In the genomic region with DNA sequence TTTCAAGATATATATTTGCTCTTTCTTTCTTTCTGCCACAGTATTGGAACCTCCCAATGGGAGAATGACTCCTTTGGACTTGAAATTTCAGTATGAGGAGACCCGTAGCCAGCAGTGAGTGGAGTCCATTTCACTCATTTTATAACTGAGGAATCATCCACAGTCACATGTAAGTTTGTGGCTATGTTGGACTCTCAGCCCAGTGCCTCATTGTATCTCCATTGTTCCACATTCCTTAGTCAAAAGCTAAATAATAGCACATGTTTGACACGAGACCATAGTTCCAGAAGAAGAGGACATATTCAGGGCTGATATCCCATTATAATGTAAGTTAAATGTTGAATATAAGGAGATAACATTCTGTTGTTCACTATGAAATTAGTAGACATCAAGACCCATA, we compare ENCODE assay signal across 23 cellular contexts. TPM values are rescaled to one million over a fixed set of nuclear protein-coding genes. Genes with fewer than 3 reads are reported as not detected.
A peak's percentile ranks its signal among the peaks of the same experiment; 100 is the strongest.
DNase-seq lines count a peak whose midpoint lies in the region; ATAC-seq and TF ChIP-seq lines count a peak whose summit lies in the region.
"Had no signal": no experiment of that assay in that cellular context is flagged by ENCODE, and none has a peak within 500 bp of the region (broad histone marks: within the 10 kb centered on the region; RNA-seq: fewer than 3 reads in every experiment).

No MANE protein-coding gene starts in this region.

- H3K4me1 ChIP-seq in heart left ventricle = peaks cover 0 to 19% (median 8%) of the 10 kb centered on the region in 12 donors
- H3K4me1 ChIP-seq in right cardiac atrium (ENCODE audit: control insufficient read depth, insufficient read depth, low read length) = no peaks in the 10 kb centered on the region
- H3K4me1 ChIP-seq in stomach smooth muscle (ENCODE audit: control insufficient read depth, insufficient read depth, low read length) = peaks cover 5% of the 10 kb centered on the region
- H3K4me1 ChIP-seq: prostate gland, tibial artery had no signal

- H3K9me3 Mint-ChIP-seq in activated T-helper 17 cell treated with anti-CD3 and anti-CD28 coated beads, Interleukin-2, amount 50 U/mL, for 72 hours = no peaks in the 10 kb centered on the region

- H3K27ac ChIP-seq in heart left ventricle (peak overlapping the region in 11 of 12 donors; percentile 55 to 81 (median 73)), right cardiac atrium (ENCODE audit: low read length) (peak overlapping the region; percentile 76), stomach smooth muscle (ENCODE audit: low read length) (peak overlapping the region; percentile 7)
- H3K27ac ChIP-seq: 22Rv1, prostate gland, tibial artery had no signal

- H3K27me3 ChIP-seq in heart left ventricle (no peaks in the 10 kb centered on the region), right cardiac atrium (ENCODE audit: control insufficient read depth, insufficient read depth) (no peaks in the 10 kb centered on the region), stomach smooth muscle (ENCODE audit: control insufficient read depth in 1 of 2, insufficient read depth in 2 of 2, low read length in 2 of 2) (no peaks in the 10 kb centered on the region)
- H3K27me3 ChIP-seq: body of pancreas, MG63, tibial artery had no signal

- H3K4me1 Mint-ChIP-seq in activated T-helper 17 cell treated with anti-CD3 and anti-CD28 coated beads, Interleukin-2, amount 50 U/mL, for 72 hours = no peaks in the 10 kb centered on the region

- 73 to 89% (median 80%) methylated on average over 2 of the region's 2 CpGs for WGBS in heart left ventricle, 4 donors
- WGBS in right cardiac atrium = 70% methylated on average over 2 of the region's 2 CpGs

- no peak for TF ChIP-seq POLR2A in heart left ventricle (IDR thresholded peaks at IDR 0.05)

- peak overlapping the region; percentile 36 for H3K27ac Mint-ChIP-seq in activated T-helper 17 cell treated with anti-CD3 and anti-CD28 coated beads, Interleukin-2, amount 50 U/mL, for 72 hours
- H3K27ac Mint-ChIP-seq: activated CD4-positive, alpha-beta memory T cell treated with anti-CD3 and anti-CD28 coated beads, Interleukin-2, amount 10 ng/mL, durations not matched to agents 7 days and 5 days; activated naive CD4-positive, alpha-beta T cell treated with anti-CD3 and anti-CD28 coated beads, Interleukin-2, amount 10 ng/mL, durations not matched to agents 7 days and 5 days; naive thymus-derived CD4-positive, alpha-beta T cell; T-helper 1 cell treated with Interleukin-12 subunit alpha and Interleukin-12 subunit beta and Interleukin-4 antibody, amounts not matched to agents 30 μg/mL and 1 μg/mL, for 36 hours had no signal

- no peak overlapping the region for H3K9ac ChIP-seq in stomach smooth muscle (ENCODE audit: low read length in 2 of 2)

- H3K9me3 ChIP-seq in heart left ventricle = no peaks in the 10 kb centered on the region
- H3K9me3 ChIP-seq in right cardiac atrium (ENCODE audit: control insufficient read depth, low read length) = no peaks in the 10 kb centered on the region
- no peaks in the 10 kb centered on the region for H3K9me3 ChIP-seq in stomach smooth muscle (ENCODE audit: control insufficient read depth in 2 of 2, low read length in 2 of 2)
- H3K9me3 ChIP-seq: body of pancreas, prostate gland, tibial artery had no signal

- H3K36me3 ChIP-seq in heart left ventricle (no peaks in the 10 kb centered on the region), stomach smooth muscle (ENCODE audit: control insufficient read depth in 2 of 2, insufficient read depth in 2 of 2, low read length in 2 of 2) (no peaks in the 10 kb centered on the region)
- H3K36me3 ChIP-seq: MG63, prostate gland, tibial artery had no signal

- no peaks in the 10 kb centered on the region for H3K27me3 Mint-ChIP-seq in activated T-helper 17 cell treated with anti-CD3 and anti-CD28 coated beads, Interleukin-2, amount 50 U/mL, for 72 hours
- H3K27me3 Mint-ChIP-seq: activated CD4-positive, alpha-beta memory T cell treated with anti-CD3 and anti-CD28 coated beads, Interleukin-2, amount 10 ng/mL, durations not matched to agents 7 days and 5 days had no signal

- DNase-seq in heart left ventricle (no peak), cardiac septum (ENCODE audit: low spot score) (no peak), right cardiac atrium (no peak), NCI-H1092 treated with DMSO at 0.1 percent for 48 hours (lab: John Stamatoyannopoulos, UW) (no peak), NCI-H524 treated with DMSO at 0.1 percent for 48 hours (lab: John Stamatoyannopoulos, UW) (no peak)
- DNase-seq: activated CD4-positive, alpha-beta memory T cell treated with anti-CD3 and anti-CD28 coated beads, Interleukin-2, amount 10 ng/mL, durations not matched to agents 7 days and 5 days; activated naive CD4-positive, alpha-beta T cell treated with anti-CD3 and anti-CD28 coated beads, Interleukin-2, amount 10 ng/mL, durations not matched to agents 7 days and 5 days; activated T-cell treated with anti-CD3 and anti-CD28 coated beads, Interleukin-2, amount 50 U/mL, for 1 hour; body of pancreas; C1 segment of cervical spinal cord; DMS153; mammary epithelial cell; MG63; naive thymus-derived CD4-positive, alpha-beta T cell; NCI-H226; SIG-M5; tibial artery had no signal

- no peak overlapping the region for H3K4me3 Mint-ChIP-seq in activated T-helper 17 cell treated with anti-CD3 and anti-CD28 coated beads, Interleukin-2, amount 50 U/mL, for 72 hours
- H3K4me3 Mint-ChIP-seq: activated CD4-positive, alpha-beta memory T cell treated with anti-CD3 and anti-CD28 coated beads, Interleukin-2, amount 10 ng/mL, durations not matched to agents 7 days and 5 days; activated naive CD4-positive, alpha-beta T cell treated with anti-CD3 and anti-CD28 coated beads, Interleukin-2, amount 10 ng/mL, durations not matched to agents 7 days and 5 days; naive thymus-derived CD4-positive, alpha-beta T cell; T-helper 1 cell treated with Interleukin-12 subunit alpha and Interleukin-12 subunit beta and Interleukin-4 antibody, amounts not matched to agents 30 μg/mL and 1 μg/mL, for 36 hours had no signal

- no peak for ATAC-seq in heart left ventricle
- peak; percentile 23 for ATAC-seq in activated T-helper 17 cell treated with anti-CD3 and anti-CD28 coated beads, Interleukin-2, amount 50 U/mL, for 72 hours (replicated peaks)
- ATAC-seq in right cardiac atrium = no peak
- ATAC-seq in HG03025 (IDR thresholded peaks at IDR 0.05; ENCODE audit: low FRiP score, unreplicated experiment) = no peak
- ATAC-seq: naive thymus-derived CD4-positive, alpha-beta T cell had no signal

- H3K4me3 ChIP-seq in heart left ventricle = no peak overlapping the region
- H3K4me3 ChIP-seq in right cardiac atrium (ENCODE audit: low read length) = no peak overlapping the region
- H3K4me3 ChIP-seq in stomach smooth muscle (ENCODE audit: low read length in 2 of 2) = no peak overlapping the region
- H3K4me3 ChIP-seq: body of pancreas, MG63, prostate gland, tibial artery had no signal

- intact Hi-C loops in heart left ventricle (cut with DNase I) (no loop called here), cardiac septum (cut with DNase I) (no loop called here), right cardiac atrium (cut with DNase I) (no loop called here)

- H3K36me3 Mint-ChIP-seq in activated T-helper 17 cell treated with anti-CD3 and anti-CD28 coated beads, Interleukin-2, amount 50 U/mL, for 72 hours (ENCODE audit: low read depth) = no peaks in the 10 kb centered on the region
- H3K36me3 Mint-ChIP-seq: activated naive CD4-positive, alpha-beta T cell treated with anti-CD3 and anti-CD28 coated beads, Interleukin-2, amount 10 ng/mL, durations not matched to agents 7 days and 5 days; naive thymus-derived CD4-positive, alpha-beta T cell had no signal

- TF ChIP-seq CTCF in heart left ventricle (IDR thresholded peaks at IDR 0.05) = no peak

RNA-seq across cellular contexts. Expression of a gene that starts 12.7 kb away (rescaled TPM):
- total RNA-seq in heart left ventricle = 10 to 100 TPM; 35.8 to 65.4 (median 57.4) TPM
- polyA plus RNA-seq in heart left ventricle = 10 to 100 TPM; 15.9 to 38.9 TPM
- 57.8 TPM for total RNA-seq in cardiac septum
- total RNA-seq in activated T-helper 17 cell treated with anti-CD3 and anti-CD28 coated beads, Interleukin-2, amount 50 U/mL, for 72 hours = 100 to 1,000 TPM in 1 of 2 donors, 10 to 100 TPM in 1; 50.4 to 127 TPM
- total RNA-seq in right cardiac atrium = 10 to 100 TPM; 58.4 to 81.0 (median 60.8) TPM
- 19.1 TPM for polyA plus RNA-seq in right cardiac atrium

RNA-seq across cellular contexts. Expression of a gene that starts 20.0 kb away (rescaled TPM):
- total RNA-seq in heart left ventricle (10 to 100 TPM in 8 of 9 donors, 1 to 10 TPM in 1; 9.2 to 42.9 (median 23.4) TPM), cardiac septum (23.2 TPM), right cardiac atrium (10 to 100 TPM; 18.7 to 43.8 (median 25.0) TPM)
- polyA plus RNA-seq in heart left ventricle (100 to 1,000 TPM in 1 of 2 donors, 10 to 100 TPM in 1; 40.8 to 157 TPM), right cardiac atrium (35.6 TPM)
- 100 to 1,000 TPM; 107 to 348 TPM for total RNA-seq in activated T-helper 17 cell treated with anti-CD3 and anti-CD28 coated beads, Interleukin-2, amount 50 U/mL, for 72 hours

RNA-seq across cellular contexts. Expression of a gene that starts 32.8 kb away (rescaled TPM):
- total RNA-seq in heart left ventricle (100 to 1,000 TPM; 171 to 386 (median 245) TPM), cardiac septum (225 TPM), right cardiac atrium (100 to 1,000 TPM; 311 to 374 (median 327) TPM)
- polyA plus RNA-seq in heart left ventricle (100 to 1,000 TPM; 414 to 813 TPM), right cardiac atrium (488 TPM)
- 100 to 1,000 TPM; 489 to 772 TPM for total RNA-seq in activated T-helper 17 cell treated with anti-CD3 and anti-CD28 coated beads, Interleukin-2, amount 50 U/mL, for 72 hours

Comparison
In these comparisons a context has a peak if more than half of its experiments do, and no peak if none do; other contexts are left out.
1. H3K27ac ChIP-seq: peak in every context shown above with its lines; median percentile 76 in right cardiac atrium; 73 in heart left ventricle; 7 in stomach smooth muscle.